ENCODE assay signal across 25 cellular contexts in genomic region chr14:75016815-75017214, GRCh38. TPM values are rescaled to one million over a fixed set of nuclear protein-coding genes. Genes with fewer than 3 reads are reported as not detected.
A peak's percentile ranks its signal among the peaks of the same experiment; 100 is the strongest.
DNase-seq lines count a peak whose midpoint lies in the region; ATAC-seq, FAIRE-seq and TF ChIP-seq lines count a peak whose summit lies in the region.
"Had no signal": no experiment of that assay in that cellular context is flagged by ENCODE, and none has a peak within 500 bp of the region (broad histone marks: within the 10 kb centered on the region; RNA-seq: fewer than 3 reads in every experiment).

No MANE protein-coding gene starts in this region.

- H3K4me3 ChIP-seq in bronchial epithelial cell (ENCODE audit: low read depth, low read length): no peak overlapping the region
- no peak overlapping the region for H3K4me3 ChIP-seq in uterus

- CTCF ChIA-PET in CD4-positive, alpha-beta T cell (lab: Charles Lee): interaction anchor here (1.3 kb wide), 1 partner anchor 47 kb away, joined by 4 read pairs; the partner anchor contains the start of gene ACYP1

- peaks cover 10% of the 10 kb centered on the region for H3K36me3 ChIP-seq in bronchial epithelial cell (ENCODE audit: control insufficient read depth, insufficient read depth, low read length)
- H3K36me3 ChIP-seq in uterus: no peaks in the 10 kb centered on the region

- peaks cover 0 to under 1% of the 10 kb centered on the region in 2 donors for H3K4me1 ChIP-seq in uterus

- H3K36me3 Mint-ChIP-seq in CD4-positive, alpha-beta T cell (ENCODE audit: low read depth): peaks cover 90% of the 10 kb centered on the region
- H3K36me3 Mint-ChIP-seq in mesothelial cell of epicardium: peaks cover 44% of the 10 kb centered on the region
- H3K36me3 Mint-ChIP-seq in stimulated activated effector memory CD8-positive, alpha-beta T cell treated with anti-CD3 and anti-CD28 coated beads, Interleukin-12 subunit alpha, Interleukin-12 subunit beta, amount 100 ng/mL, for 72 hours: peaks cover 79% of the 10 kb centered on the region

- no peak for DNase-seq in CD4-positive, alpha-beta T cell
- no peak for DNase-seq in bronchial epithelial cell (ENCODE audit: low read depth)
- no peak for DNase-seq in mesothelial cell of epicardium (ENCODE audit: low spot score in 2 of 2, unreplicated experiment in 2 of 2)
- DNase-seq in stimulated activated effector memory CD8-positive, alpha-beta T cell treated with anti-CD3 and anti-CD28 coated beads, Interleukin-12 subunit alpha, Interleukin-12 subunit beta, amount 100 ng/mL, for 72 hours (ENCODE audit: low spot score in 2 of 2): no peak
- DNase-seq in GDM1 (lab: John Stamatoyannopoulos, UW): no peak
- no peak for DNase-seq in activated CD4-positive, alpha-beta T cell treated with anti-CD3 and anti-CD28 coated beads for 48 hours
- DNase-seq in COLO668 (lab: John Stamatoyannopoulos, UW; ENCODE audit: unreplicated experiment): no peak
- DNase-seq in uterus: no peak
- DNase-seq: AML-193; DMS53; EL; GOT3; HCEC 1CT; NCI-H1105; NCI-H2029 treated with DMSO at 0.1 percent for 48 hours; NCI-H226; NCI-H524; NCI-H774; NK-92 treated with Interleukin-12 subunit alpha and Interleukin-12 subunit beta, amount 100 ng/mL, for 24 hours; SIG-M5 had no signal

- no peak overlapping the region for H3K4me3 Mint-ChIP-seq in CD4-positive, alpha-beta T cell
- H3K4me3 Mint-ChIP-seq in mesothelial cell of epicardium: no peak overlapping the region
- H3K4me3 Mint-ChIP-seq in stimulated activated effector memory CD8-positive, alpha-beta T cell treated with anti-CD3 and anti-CD28 coated beads, Interleukin-12 subunit alpha, Interleukin-12 subunit beta, amount 100 ng/mL, for 72 hours: no peak overlapping the region
- H3K4me3 Mint-ChIP-seq: IgD-negative memory B cell had no signal

- POLR2A ChIA-PET in CD4-positive, alpha-beta T cell (lab: Charles Lee): no interaction called here

- H3K27ac ChIP-seq in CD4-positive, alpha-beta T cell (ENCODE audit: low read depth, low read length): no peak overlapping the region
- H3K27ac ChIP-seq in uterus: no peak overlapping the region
- H3K27ac ChIP-seq: C4-2B had no signal

- TF ChIP-seq CTCF in CD4-positive, alpha-beta T cell (IDR thresholded peaks at IDR 0.05): no peak
- no peak for TF ChIP-seq CTCF in bronchial epithelial cell (IDR thresholded peaks at IDR 0.05; ENCODE audit: insufficient read depth, low read length, severe bottlenecking)
- TF ChIP-seq CTCF in mesothelial cell of epicardium (IDR thresholded peaks at IDR 0.05; ENCODE audit: unreplicated experiment): no peak
- TF ChIP-seq CTCF in uterus (IDR thresholded peaks at IDR 0.05): no peak

- peak overlapping the region; percentile 42 for H3K27ac Mint-ChIP-seq in CD4-positive, alpha-beta T cell
- H3K27ac Mint-ChIP-seq in mesothelial cell of epicardium: peak overlapping the region; percentile 14
- H3K27ac Mint-ChIP-seq in stimulated activated effector memory CD8-positive, alpha-beta T cell treated with anti-CD3 and anti-CD28 coated beads, Interleukin-12 subunit alpha, Interleukin-12 subunit beta, amount 100 ng/mL, for 72 hours: peak overlapping the region; percentile 23

- H3K4me1 Mint-ChIP-seq in CD4-positive, alpha-beta T cell (ENCODE audit: low read depth): peaks cover 1% of the 10 kb centered on the region
- H3K4me1 Mint-ChIP-seq in mesothelial cell of epicardium: peaks cover 8% of the 10 kb centered on the region
- peaks cover 3% of the 10 kb centered on the region for H3K4me1 Mint-ChIP-seq in stimulated activated effector memory CD8-positive, alpha-beta T cell treated with anti-CD3 and anti-CD28 coated beads, Interleukin-12 subunit alpha, Interleukin-12 subunit beta, amount 100 ng/mL, for 72 hours
- H3K4me1 Mint-ChIP-seq: IgD-negative memory B cell had no signal

- no peaks in the 10 kb centered on the region for H3K9me3 Mint-ChIP-seq in CD4-positive, alpha-beta T cell
- H3K9me3 Mint-ChIP-seq in mesothelial cell of epicardium: no peaks in the 10 kb centered on the region
- no peaks in the 10 kb centered on the region for H3K9me3 Mint-ChIP-seq in stimulated activated effector memory CD8-positive, alpha-beta T cell treated with anti-CD3 and anti-CD28 coated beads, Interleukin-12 subunit alpha, Interleukin-12 subunit beta, amount 100 ng/mL, for 72 hours
- H3K9me3 Mint-ChIP-seq: IgD-negative memory B cell had no signal

- no peak for ATAC-seq in CD4-positive, alpha-beta T cell (ENCODE audit: poor library complexity)
- ATAC-seq in stimulated activated effector memory CD8-positive, alpha-beta T cell treated with anti-CD3 and anti-CD28 coated beads, Interleukin-12 subunit alpha, Interleukin-12 subunit beta, amount 100 ng/mL, for 72 hours: no peak
- ATAC-seq: Panc1 had no signal

- no peaks in the 10 kb centered on the region for H3K27me3 ChIP-seq in CD4-positive, alpha-beta T cell (ENCODE audit: control insufficient read depth, insufficient read depth, low read length)
- no peaks in the 10 kb centered on the region for H3K27me3 ChIP-seq in bronchial epithelial cell (ENCODE audit: control insufficient read depth, insufficient read depth, low read length)
- H3K27me3 ChIP-seq in uterus: no peaks in the 10 kb centered on the region

- no peaks in the 10 kb centered on the region for H3K9me3 ChIP-seq in CD4-positive, alpha-beta T cell (ENCODE audit: control insufficient read depth, low read length)
- no peaks in the 10 kb centered on the region for H3K9me3 ChIP-seq in uterus

- intact Hi-C loops in CD4-positive, alpha-beta T cell (cut with DNase I, micrococcal nuclease): no loop called here
- intact Hi-C loops in uterus (cut with DNase I; ENCODE audit: low total_unique reads): no loop called here

- H3K27me3 Mint-ChIP-seq in CD4-positive, alpha-beta T cell: no peaks in the 10 kb centered on the region
- no peaks in the 10 kb centered on the region for H3K27me3 Mint-ChIP-seq in mesothelial cell of epicardium (ENCODE audit: low read depth)
- H3K27me3 Mint-ChIP-seq: IgD-negative memory B cell had no signal

- peak; percentile 43 for FAIRE-seq in bronchial epithelial cell (lab: Jason Lieb, UNC)
- FAIRE-seq: D721Med, GM19239 had no signal

- TF ChIP-seq POLR2A in uterus (IDR thresholded peaks at IDR 0.05): no peak

RNA-seq across cellular contexts. Expression of gene EIF2B2, which starts 14.1 kb away (rescaled TPM):
- total RNA-seq in CD4-positive, alpha-beta T cell: 10 to 100 TPM; 21.0 to 24.2 TPM
- total RNA-seq in bronchial epithelial cell (60.6 and 83.7 TPM in 2 replicates), mesothelial cell of epicardium (31.0 to 34.7 TPM (median 33.9 TPM) in 3 replicates), uterus (10 to 100 TPM; 27.3 to 41.9 (median 35.5) TPM)

RNA-seq across cellular contexts. Expression of gene MLH3, which starts 34.5 kb away (rescaled TPM):
- 10 to 100 TPM; 13.2 to 14.4 TPM for total RNA-seq in CD4-positive, alpha-beta T cell
- total RNA-seq in bronchial epithelial cell: 18.3 and 24.0 TPM in 2 replicates
- total RNA-seq in mesothelial cell of epicardium: 40.3 to 47.4 TPM (median 47.0 TPM) in 3 replicates
- total RNA-seq in uterus: 10 to 100 TPM; 16.4 to 83.4 (median 50.1) TPM

RNA-seq across cellular contexts. Expression of gene ACYP1, which starts 47.0 kb away (rescaled TPM):
- total RNA-seq in CD4-positive, alpha-beta T cell: 1 to 10 TPM; 7.9 to 9.4 TPM
- total RNA-seq in bronchial epithelial cell (4.5 and 9.9 TPM in 2 replicates), mesothelial cell of epicardium (16.7 to 17.5 TPM (median 17.3 TPM) in 3 replicates), uterus (10 to 100 TPM; 11.8 to 30.6 (median 21.4) TPM)

RNA-seq across cellular contexts. Expression of gene ZC2HC1C, which starts 52.6 kb away (rescaled TPM):
- under 1 TPM; 0.22 to 0.30 TPM for total RNA-seq in CD4-positive, alpha-beta T cell
- total RNA-seq in bronchial epithelial cell (0.53 and 0.90 TPM in 2 replicates), mesothelial cell of epicardium (2.3 to 3.6 TPM (median 2.4 TPM) in 3 replicates), uterus (1 to 10 TPM in 2 of 4 donors, under 1 TPM in 1, not detected in 1; 0.26 to 4.7 (median 2.4) TPM)
